18 cellular contexts compared by ENCODE assay signal in genomic region chr4:54558889-54559682, GRCh38.
"Had no signal": no experiment of that assay in that cellular context is flagged by ENCODE, and none has a peak within 500 bp of the region (broad histone marks: within the 10 kb centered on the region; RNA-seq: fewer than 3 reads in every experiment).

No MANE protein-coding gene starts in this region.

- H3K9me3 ChIP-seq: esophagus squamous epithelium, transverse colon had no signal

- H3K27me3 ChIP-seq: brain microvascular endothelial cell, esophagus squamous epithelium, transverse colon had no signal

- H3K27ac ChIP-seq: brain microvascular endothelial cell, esophagus squamous epithelium had no signal

- H3K36me3 ChIP-seq: brain microvascular endothelial cell, esophagus squamous epithelium, transverse colon had no signal

- H3K4me1 ChIP-seq: esophagus squamous epithelium, transverse colon had no signal

- ATAC-seq: activated CD8-positive, alpha-beta T cell treated with anti-CD3 and anti-CD28 coated beads, Interleukin-2, amount 10 ng/mL, durations not matched to agents 7 days and 5 days; naive thymus-derived CD4-positive, alpha-beta T cell; stimulated activated memory B cell treated with anti-CD40 and anti-IgM and Interleukin-4, amounts not matched to agents 10 μg/mL and 1 μg/mL and 100 μg/mL, for 72 hours had no signal

- DNase-seq: activated B cell treated with CpG ODN at 0.5 μM for 24 hours; activated CD4-positive, alpha-beta T cell treated with anti-CD3 and anti-CD28 coated beads for 48 hours; activated CD8-positive, alpha-beta memory T cell treated with anti-CD3 and anti-CD28 coated beads, Interleukin-2, amount 50 U/mL, for 48 hours; activated CD8-positive, alpha-beta T cell treated with anti-CD3 and anti-CD28 coated beads, Interleukin-2, amount 10 ng/mL, durations not matched to agents 7 days and 5 days; activated gamma-delta T cell treated with Interleukin-2 at 50 U/mL for 16 hours; activated naive CD8-positive, alpha-beta T cell treated with anti-CD3 and anti-CD28 coated beads for 36 hours; amygdala; brain microvascular endothelial cell; cerebellar nuclear complex; dermis blood vessel endothelial cell; esophagus squamous epithelium; hypothalamus; naive thymus-derived CD4-positive, alpha-beta T cell; retina; substantia nigra; T-helper 2 cell; transverse colon had no signal

- H3K4me3 ChIP-seq: esophagus squamous epithelium, transverse colon had no signal
